ENCODE assay signal across 8 cellular contexts in the genomic region with DNA sequence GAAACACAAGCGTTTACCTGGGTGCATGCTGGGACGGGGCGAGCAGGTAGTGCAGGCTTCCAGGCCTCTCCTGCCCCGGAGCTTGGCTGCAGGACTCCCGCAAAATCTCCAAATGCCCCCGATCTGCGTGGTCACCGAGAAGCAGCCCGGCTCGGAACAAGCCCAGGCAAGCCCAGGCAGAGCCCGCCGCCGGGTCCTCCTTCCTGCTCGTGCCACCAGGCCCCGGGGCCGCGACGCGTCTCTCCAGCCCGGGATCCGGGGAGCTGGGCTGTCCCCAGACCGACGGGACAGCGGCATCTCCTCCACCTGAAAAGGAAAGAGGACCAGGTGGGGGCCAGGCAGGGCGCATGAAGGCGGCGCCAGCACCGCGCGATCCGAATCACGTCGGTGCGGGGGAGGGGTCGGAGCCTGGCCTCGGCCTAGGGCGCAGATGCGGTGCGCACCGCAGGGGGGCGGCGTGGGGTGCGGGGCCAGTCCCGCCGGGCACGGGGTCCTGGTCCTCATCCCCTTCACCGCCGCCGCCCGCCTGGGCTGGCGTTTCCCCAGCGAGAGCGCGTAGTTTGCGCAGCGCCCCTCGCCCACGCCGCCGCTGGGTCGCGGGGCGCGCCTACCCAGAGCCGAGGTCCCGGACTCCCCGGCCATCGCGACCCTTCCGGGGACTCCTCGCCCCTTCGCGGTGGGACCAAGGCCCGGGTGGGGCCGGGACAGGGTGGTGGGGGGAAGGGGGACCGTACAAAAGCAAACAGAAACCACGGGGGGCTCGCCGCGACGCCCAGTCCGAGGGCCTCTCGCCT. TPM values are rescaled to one million over a fixed set of nuclear protein-coding genes. Genes with fewer than 3 reads are reported as not detected.
DNase-seq lines count a peak whose midpoint lies in the region; ATAC-seq and TF ChIP-seq lines count a peak whose summit lies in the region.

No MANE protein-coding gene starts in this region.

- H3K27me3 ChIP-seq in Caco-2 (replicated peaks; ENCODE audit: control insufficient read depth, insufficient read depth, low read length): no peaks in the 10 kb centered on the region
- peaks cover 0 to 5% of the 10 kb centered on the region in 2 donors for H3K27me3 ChIP-seq in muscle layer of colon (ENCODE audit: control insufficient read depth in 1 of 2, insufficient read depth in 2 of 2, low read length in 2 of 2)

- no peaks in the 10 kb centered on the region for H3K27me3 Mint-ChIP-seq in Caco-2 (ENCODE audit: insufficient read depth, unreplicated experiment)

- H3K9ac ChIP-seq in muscle layer of colon (ENCODE audit: low read length): no peak overlapping the region

- H3K27ac ChIP-seq in muscle layer of colon (ENCODE audit: low read depth, low read length): peak overlapping the region; percentile 68

- TF ChIP-seq CTCF in Caco-2 (IDR thresholded peaks at IDR 0.05; ENCODE audit: insufficient read depth in 1 of 2, low read depth in 1 of 2, low read length in 1 of 2, severe bottlenecking in 1 of 2, unreplicated experiment in 1 of 2): peak; percentile 7 to 23
- TF ChIP-seq CTCF in epithelial cell of esophagus (IDR thresholded peaks at IDR 0.05; ENCODE audit: insufficient read depth, low read depth, low read length, missing control alignments): no peak

- no peaks in the 10 kb centered on the region for H3K4me1 Mint-ChIP-seq in Caco-2 (ENCODE audit: low read depth, unreplicated experiment)

- H3K36me3 ChIP-seq in Caco-2 (ENCODE audit: control insufficient read depth, insufficient read depth, low read length) (peaks cover 1% of the 10 kb centered on the region), muscle layer of colon (ENCODE audit: insufficient read depth, low read length) (no peaks in the 10 kb centered on the region)

- peak overlapping the region; percentile 87 for H3K4me3 Mint-ChIP-seq in Caco-2 (ENCODE audit: unreplicated experiment)

- POLR2A ChIA-PET in Caco-2 (lab: Charles Lee): no interaction called here

- H3K4me1 ChIP-seq in Caco-2 (peaks cover 15% of the 10 kb centered on the region; the same call in 1 of the 2 replicates), muscle layer of colon (ENCODE audit: insufficient read depth, low read length) (peaks cover 23% of the 10 kb centered on the region)

- H3K27ac Mint-ChIP-seq in Caco-2 (ENCODE audit: unreplicated experiment): peak overlapping the region; percentile 72

- H3K4me3 ChIP-seq in Caco-2 (ENCODE audit: low read depth, low read length) (peak overlapping the region; percentile 75), epithelial cell of esophagus (ENCODE audit: low read length) (peak overlapping the region; percentile 94), muscle layer of colon (ENCODE audit: low read depth in 1 of 2, low read length in 2 of 2) (peak overlapping the region; percentile 81 to 94)

- no peaks in the 10 kb centered on the region for H3K9me3 Mint-ChIP-seq in Caco-2 (ENCODE audit: unreplicated experiment)

- H3K36me3 Mint-ChIP-seq in Caco-2 (ENCODE audit: insufficient read depth, unreplicated experiment): no peaks in the 10 kb centered on the region

- ATAC-seq in GM21381 (IDR thresholded peaks at IDR 0.05; ENCODE audit: unreplicated experiment): peak; percentile 49
- ATAC-seq in SK-N-SH treated with all-trans-retinoic acid at 6 μM for 48 hours: peak; percentile 81
- ATAC-seq in GM18873 (IDR thresholded peaks at IDR 0.05; ENCODE audit: low FRiP score, unreplicated experiment): no peak
- ATAC-seq in GM21528 (IDR thresholded peaks at IDR 0.05; ENCODE audit: low FRiP score, unreplicated experiment): no peak
- no peak for ATAC-seq in HG02623 (IDR thresholded peaks at IDR 0.05; ENCODE audit: unreplicated experiment)

- BruUV-seq in Caco-2 (replicated peaks; lab: Mats Ljungman, UMichigan): no TSS peak

- CTCF ChIA-PET in Caco-2 (lab: Charles Lee): interaction anchor here (0.9 to 1.4 kb wide), 3 partner anchors 52 to 72 kb away, joined by 3 to 5 read pairs (median 4); a partner anchor contains a TSS

- intact Hi-C loops in Caco-2 (cut with micrococcal nuclease; ENCODE audit: unreplicated experiment): loop anchor here (1.0 kb wide), 3 partner anchors 14 to 72 kb away; no protein-coding TSS in a partner anchor

- DNase-seq in Caco-2: peak; percentile 67 to 76
- DNase-seq in epithelial cell of esophagus (ENCODE audit: low read depth): peak; percentile 78

- H3K9me3 ChIP-seq in Caco-2 (no peaks in the 10 kb centered on the region), muscle layer of colon (ENCODE audit: low read length) (no peaks in the 10 kb centered on the region)

TF ChIP-seq in SK-N-SH treated with all-trans-retinoic acid at 6 μM for 48 hours, 23 proteins besides CTCF, POLR2A, EP300 and RAD21 (continues in another document):
- no peak for TF ChIP-seq ISL1 (CRISPR knock-in tag; IDR thresholded peaks at IDR 0.05)
- no peak for TF ChIP-seq ZFP30 (CRISPR knock-in tag; IDR thresholded peaks at IDR 0.05)
- TF ChIP-seq PPARA (CRISPR knock-in tag; IDR thresholded peaks at IDR 0.05; ENCODE audit: borderline replicate concordance): no peak
- no peak for TF ChIP-seq ZNF8 (CRISPR knock-in tag; IDR thresholded peaks at IDR 0.05)
- no peak for TF ChIP-seq CSDC2 (CRISPR knock-in tag; IDR thresholded peaks at IDR 0.05)
- TF ChIP-seq, protein P1, sequence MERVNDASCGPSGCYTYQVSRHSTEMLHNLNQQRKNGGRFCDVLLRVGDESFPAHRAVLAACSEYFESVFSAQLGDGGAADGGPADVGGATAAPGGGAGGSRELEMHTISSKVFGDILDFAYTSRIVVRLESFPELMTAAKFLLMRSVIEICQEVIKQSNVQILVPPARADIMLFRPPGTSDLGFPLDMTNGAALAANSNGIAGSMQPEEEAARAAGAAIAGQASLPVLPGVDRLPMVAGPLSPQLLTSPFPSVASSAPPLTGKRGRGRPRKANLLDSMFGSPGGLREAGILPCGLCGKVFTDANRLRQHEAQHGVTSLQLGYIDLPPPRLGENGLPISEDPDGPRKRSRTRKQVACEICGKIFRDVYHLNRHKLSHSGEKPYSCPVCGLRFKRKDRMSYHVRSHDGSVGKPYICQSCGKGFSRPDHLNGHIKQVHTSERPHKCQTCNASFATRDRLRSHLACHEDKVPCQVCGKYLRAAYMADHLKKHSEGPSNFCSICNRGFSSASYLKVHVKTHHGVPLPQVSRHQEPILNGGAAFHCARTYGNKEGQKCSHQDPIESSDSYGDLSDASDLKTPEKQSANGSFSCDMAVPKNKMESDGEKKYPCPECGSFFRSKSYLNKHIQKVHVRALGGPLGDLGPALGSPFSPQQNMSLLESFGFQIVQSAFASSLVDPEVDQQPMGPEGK (CRISPR knock-in tag; IDR thresholded peaks at IDR 0.05; ENCODE audit: borderline replicate concordance): no peak
- TF ChIP-seq, protein P2, sequence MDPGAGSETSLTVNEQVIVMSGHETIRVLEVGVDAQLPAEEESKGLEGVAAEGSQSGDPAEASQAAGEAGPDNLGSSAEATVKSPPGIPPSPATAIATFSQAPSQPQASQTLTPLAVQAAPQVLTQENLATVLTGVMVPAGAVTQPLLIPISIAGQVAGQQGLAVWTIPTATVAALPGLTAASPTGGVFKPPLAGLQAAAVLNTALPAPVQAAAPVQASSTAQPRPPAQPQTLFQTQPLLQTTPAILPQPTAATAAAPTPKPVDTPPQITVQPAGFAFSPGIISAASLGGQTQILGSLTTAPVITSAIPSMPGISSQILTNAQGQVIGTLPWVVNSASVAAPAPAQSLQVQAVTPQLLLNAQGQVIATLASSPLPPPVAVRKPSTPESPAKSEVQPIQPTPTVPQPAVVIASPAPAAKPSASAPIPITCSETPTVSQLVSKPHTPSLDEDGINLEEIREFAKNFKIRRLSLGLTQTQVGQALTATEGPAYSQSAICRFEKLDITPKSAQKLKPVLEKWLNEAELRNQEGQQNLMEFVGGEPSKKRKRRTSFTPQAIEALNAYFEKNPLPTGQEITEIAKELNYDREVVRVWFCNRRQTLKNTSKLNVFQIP (CRISPR knock-in tag; IDR thresholded peaks at IDR 0.05; ENCODE audit: borderline replicate concordance, low read depth): no peak
- no peak for TF ChIP-seq ZNF565 (CRISPR knock-in tag; conservative IDR thresholded peaks at IDR 0.05; ENCODE audit: low read depth)
- TF ChIP-seq, protein P3, sequence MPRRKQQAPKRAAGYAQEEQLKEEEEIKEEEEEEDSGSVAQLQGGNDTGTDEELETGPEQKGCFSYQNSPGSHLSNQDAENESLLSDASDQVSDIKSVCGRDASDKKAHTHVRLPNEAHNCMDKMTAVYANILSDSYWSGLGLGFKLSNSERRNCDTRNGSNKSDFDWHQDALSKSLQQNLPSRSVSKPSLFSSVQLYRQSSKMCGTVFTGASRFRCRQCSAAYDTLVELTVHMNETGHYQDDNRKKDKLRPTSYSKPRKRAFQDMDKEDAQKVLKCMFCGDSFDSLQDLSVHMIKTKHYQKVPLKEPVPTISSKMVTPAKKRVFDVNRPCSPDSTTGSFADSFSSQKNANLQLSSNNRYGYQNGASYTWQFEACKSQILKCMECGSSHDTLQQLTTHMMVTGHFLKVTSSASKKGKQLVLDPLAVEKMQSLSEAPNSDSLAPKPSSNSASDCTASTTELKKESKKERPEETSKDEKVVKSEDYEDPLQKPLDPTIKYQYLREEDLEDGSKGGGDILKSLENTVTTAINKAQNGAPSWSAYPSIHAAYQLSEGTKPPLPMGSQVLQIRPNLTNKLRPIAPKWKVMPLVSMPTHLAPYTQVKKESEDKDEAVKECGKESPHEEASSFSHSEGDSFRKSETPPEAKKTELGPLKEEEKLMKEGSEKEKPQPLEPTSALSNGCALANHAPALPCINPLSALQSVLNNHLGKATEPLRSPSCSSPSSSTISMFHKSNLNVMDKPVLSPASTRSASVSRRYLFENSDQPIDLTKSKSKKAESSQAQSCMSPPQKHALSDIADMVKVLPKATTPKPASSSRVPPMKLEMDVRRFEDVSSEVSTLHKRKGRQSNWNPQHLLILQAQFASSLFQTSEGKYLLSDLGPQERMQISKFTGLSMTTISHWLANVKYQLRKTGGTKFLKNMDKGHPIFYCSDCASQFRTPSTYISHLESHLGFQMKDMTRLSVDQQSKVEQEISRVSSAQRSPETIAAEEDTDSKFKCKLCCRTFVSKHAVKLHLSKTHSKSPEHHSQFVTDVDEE (CRISPR knock-in tag; IDR thresholded peaks at IDR 0.05): no peak
- TF ChIP-seq BACH2 (CRISPR knock-in tag; IDR thresholded peaks at IDR 0.05; ENCODE audit: borderline replicate concordance): no peak
- TF ChIP-seq, protein P4, sequence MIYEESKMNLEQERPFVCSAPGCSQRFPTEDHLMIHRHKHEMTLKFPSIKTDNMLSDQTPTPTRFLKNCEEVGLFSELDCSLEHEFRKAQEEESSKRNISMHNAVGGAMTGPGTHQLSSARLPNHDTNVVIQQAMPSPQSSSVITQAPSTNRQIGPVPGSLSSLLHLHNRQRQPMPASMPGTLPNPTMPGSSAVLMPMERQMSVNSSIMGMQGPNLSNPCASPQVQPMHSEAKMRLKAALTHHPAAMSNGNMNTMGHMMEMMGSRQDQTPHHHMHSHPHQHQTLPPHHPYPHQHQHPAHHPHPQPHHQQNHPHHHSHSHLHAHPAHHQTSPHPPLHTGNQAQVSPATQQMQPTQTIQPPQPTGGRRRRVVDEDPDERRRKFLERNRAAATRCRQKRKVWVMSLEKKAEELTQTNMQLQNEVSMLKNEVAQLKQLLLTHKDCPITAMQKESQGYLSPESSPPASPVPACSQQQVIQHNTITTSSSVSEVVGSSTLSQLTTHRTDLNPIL (CRISPR knock-in tag; IDR thresholded peaks at IDR 0.05; ENCODE audit: low read depth): no peak
- TF ChIP-seq GLIS3 (CRISPR knock-in tag; IDR thresholded peaks at IDR 0.05): no peak

RNA-seq across cellular contexts. Expression of a gene that starts 52.4 kb away (rescaled TPM):
- 10.1 and 13.0 TPM in 2 replicates for total RNA-seq in Caco-2 (2022)

RNA-seq across cellular contexts. Expression of a gene that starts 53.3 kb away (rescaled TPM):
- 14.0 and 17.2 TPM in 2 replicates for total RNA-seq in Caco-2 (2022)

Comparison
In these comparisons a context has a peak if more than half of its experiments do, and no peak if none do; other contexts are left out.
1. ATAC-seq: peak in GM21381 (single experiment) and SK-N-SH treated with all-trans-retinoic acid at 6 μM for 48 hours (single experiment); none in GM18873 (single experiment), GM21528 (single experiment) and HG02623 (single experiment).
2. Peak in every context shown above with its lines, with median percentiles within 50 percentile points of each other: H3K4me3 ChIP-seq.